23 cellular contexts compared by ENCODE assay signal in the genomic region with DNA sequence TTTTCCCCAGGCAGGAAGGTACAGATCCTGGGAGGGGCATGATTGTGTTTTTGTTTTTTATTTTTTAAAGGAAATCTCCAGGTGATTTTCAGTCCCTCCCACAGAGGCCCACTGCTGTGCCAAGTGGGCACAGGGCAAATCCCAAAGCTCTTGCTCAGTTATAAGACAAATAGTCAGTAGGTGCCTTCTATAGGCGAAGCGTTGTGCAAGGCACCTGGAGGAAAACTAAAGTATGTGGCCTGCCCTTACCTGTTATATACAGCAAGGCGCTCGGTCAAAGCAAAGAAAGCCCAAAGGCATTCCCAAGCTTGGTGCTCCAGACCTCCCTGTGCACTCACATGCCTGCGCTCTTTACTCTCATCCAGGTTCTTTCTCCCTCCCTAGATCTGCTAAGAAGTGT.
"Had no signal": no experiment of that assay in that cellular context is flagged by ENCODE, and none has a peak within 500 bp of the region (broad histone marks: within the 10 kb centered on the region; RNA-seq: fewer than 3 reads in every experiment).

No MANE protein-coding gene starts in this region.

- H3K4me3 ChIP-seq: gastrocnemius medialis, lung, mucosa of descending colon, neural progenitor cell, prostate gland, right atrium auricular region, smooth muscle cell, stomach, thyroid gland had no signal

- H3K9me3 ChIP-seq: mucosa of descending colon, prostate gland, right atrium auricular region, stomach, thyroid gland had no signal

- ATAC-seq: effector memory CD8-positive, alpha-beta T cell; gastrocnemius medialis; mucosa of descending colon; sciatic nerve had no signal

- H3K27ac ChIP-seq: gastrocnemius medialis, neural progenitor cell, prostate gland, right atrium auricular region, stomach, thyroid gland had no signal

- DNase-seq: caudate nucleus; cerebellar nuclear complex; cortex of kidney; effector memory CD8-positive, alpha-beta T cell; gastrocnemius medialis; head of caudate nucleus; mucosa of descending colon; naive B cell; stimulated activated CD4-positive, alpha-beta T cell treated with anti-CD3 and anti-CD28 coated beads, Interleukin-12 subunit alpha, Interleukin-12 subunit beta, amount 100 ng/mL, for 4 hours; stimulated activated CD4-positive, alpha-beta T cell treated with anti-CD3 and anti-CD28 coated beads, Interleukin-1b, Interleukin-23, amount 100 ng/mL, for 48 hours; stimulated activated CD4-positive, alpha-beta T cell treated with anti-CD3 and anti-CD28 coated beads, Interleukin-4, amount 100 ng/mL, for 1 hour; stimulated activated CD8-positive, alpha-beta memory T cell treated with anti-CD3 and anti-CD28 coated beads, Interleukin-4, amount 100 ng/mL, for 48 hours; stimulated activated naive CD4-positive, alpha-beta T cell treated with Interleukin-2 at 50 U/mL for 16 hours; stomach; thyroid gland had no signal

- H3K36me3 ChIP-seq: gastrocnemius medialis, neural progenitor cell, prostate gland, right atrium auricular region, stomach, thyroid gland had no signal

- H3K4me1 ChIP-seq: gastrocnemius medialis, neural progenitor cell, prostate gland had no signal

- H3K27me3 ChIP-seq: gastrocnemius medialis, neural progenitor cell, right atrium auricular region, stomach, thyroid gland had no signal

- FAIRE-seq: endometrium, islet of Langerhans had no signal
